22 cellular contexts compared by ENCODE assay signal in genomic region chr2:48127612-48128191, GRCh38.
"Had no signal": no experiment of that assay in that cellular context is flagged by ENCODE, and none has a peak within 500 bp of the region (broad histone marks: within the 10 kb centered on the region; RNA-seq: fewer than 3 reads in every experiment).

No MANE protein-coding gene starts in this region.

- H3K27me3 Mint-ChIP-seq: activated T-cell treated with anti-CD3 and anti-CD28 coated beads, Interleukin-2, amount 50 U/mL, for 24 hours; effector memory CD8-positive, alpha-beta T cell; type B pancreatic cell had no signal

- DNase-seq: activated CD4-positive, alpha-beta T cell treated with anti-CD3 and anti-CD28 coated beads for 4 hours; activated CD4-positive, alpha-beta T cell treated with anti-CD3 and anti-CD28 coated beads, Interleukin-2, amount 50 U/mL, for 48 hours; activated CD4-positive, CD25-positive, alpha-beta regulatory T cell; activated CD8-positive, alpha-beta memory T cell treated with anti-CD3 and anti-CD28 coated beads, Interleukin-2, amount 50 U/mL, for 48 hours; activated gamma-delta T cell treated with Interleukin-2 at 50 U/mL for 16 hours; activated T-cell treated with anti-CD3 and anti-CD28 coated beads, Interleukin-2, amount 50 U/mL, for 24 hours; cortex of kidney; effector memory CD8-positive, alpha-beta T cell; foreskin fibroblast; heart left ventricle; hypothalamus; immature natural killer cell; kidney; left colon; right lobe of liver; stimulated activated CD4-positive, alpha-beta T cell treated with anti-CD3 and anti-CD28 coated beads, Interleukin-2, amount 100 ng/mL, for 48 hours; stimulated activated naive CD4-positive, alpha-beta T cell treated with Interleukin-2 at 50 U/mL for 16 hours had no signal

- H3K4me1 Mint-ChIP-seq: immature natural killer cell had no signal

- H3K9me3 Mint-ChIP-seq: activated naive CD4-positive, alpha-beta T cell treated with anti-CD3 and anti-CD28 coated beads, Interleukin-2, amount 50 U/mL, for 72 hours; activated T-cell treated with anti-CD3 and anti-CD28 coated beads, Interleukin-2, amount 50 U/mL, for 24 hours; effector memory CD8-positive, alpha-beta T cell; immature natural killer cell; type B pancreatic cell had no signal

- H3K9me3 ChIP-seq: heart left ventricle, right lobe of liver, vagina had no signal

- H3K4me1 ChIP-seq: right lobe of liver had no signal

- H3K4me3 Mint-ChIP-seq: activated T-cell treated with anti-CD3 and anti-CD28 coated beads, Interleukin-2, amount 50 U/mL, for 24 hours; effector memory CD8-positive, alpha-beta T cell; immature natural killer cell; nephron; type B pancreatic cell had no signal

- H3K27ac Mint-ChIP-seq: activated naive CD4-positive, alpha-beta T cell treated with anti-CD3 and anti-CD28 coated beads, Interleukin-2, amount 50 U/mL, for 72 hours; activated T-cell treated with anti-CD3 and anti-CD28 coated beads, Interleukin-2, amount 50 U/mL, for 24 hours; effector memory CD8-positive, alpha-beta T cell; immature natural killer cell; nephron; type B pancreatic cell had no signal

- ATAC-seq: effector memory CD8-positive, alpha-beta T cell; heart left ventricle; left colon; right lobe of liver had no signal

- H3K36me3 ChIP-seq: cardiac muscle cell, heart left ventricle, right lobe of liver, vagina had no signal

- H3K4me3 ChIP-seq: cardiac muscle cell, heart left ventricle, right lobe of liver, vagina had no signal
